8 cellular contexts compared by ENCODE assay signal in genomic region chr10:72353028-72353962, GRCh38. TPM values are rescaled to one million over a fixed set of nuclear protein-coding genes. Genes with fewer than 3 reads are reported as not detected.
DNase-seq lines count a peak whose midpoint lies in the region; ATAC-seq and TF ChIP-seq lines count a peak whose summit lies in the region.

No MANE protein-coding gene starts in this region.

- H3K9ac ChIP-seq in iPS-18a (ENCODE audit: low read length): peak overlapping the region; percentile 99

- peaks cover 8% of the 10 kb centered on the region for H3K36me3 ChIP-seq in iPS-18a (ENCODE audit: control insufficient read depth, low read depth, low read length)

- no peaks in the 10 kb centered on the region; the same call in none of the 2 replicates for H3K27me3 Mint-ChIP-seq in HFFc6 (ENCODE audit: insufficient read depth)
- H3K27me3 Mint-ChIP-seq in activated naive CD8-positive, alpha-beta T cell treated with anti-CD3 and anti-CD28 coated beads for 36 hours: no peaks in the 10 kb centered on the region

- H3K27ac ChIP-seq in iPS-18a (ENCODE audit: low read length): no peak overlapping the region

- H3K4me1 ChIP-seq in iPS-18a (ENCODE audit: control insufficient read depth, low read depth, low read length): peaks cover 10% of the 10 kb centered on the region

- peaks cover 36% of the 10 kb centered on the region for H3K4me1 Mint-ChIP-seq in HFFc6 (ENCODE audit: low read depth)
- H3K4me1 Mint-ChIP-seq in activated naive CD8-positive, alpha-beta T cell treated with anti-CD3 and anti-CD28 coated beads for 36 hours: peaks cover 24% of the 10 kb centered on the region
- H3K4me1 Mint-ChIP-seq in stimulated activated effector memory CD8-positive, alpha-beta T cell treated with anti-CD3 and anti-CD28 coated beads, Interleukin-12 subunit alpha, Interleukin-12 subunit beta, amount 100 ng/mL, for 72 hours: peaks cover 57% of the 10 kb centered on the region

- peak overlapping the region; percentile 98 for H3K4me3 Mint-ChIP-seq in HFFc6
- peak overlapping the region; percentile 98 for H3K4me3 Mint-ChIP-seq in activated naive CD8-positive, alpha-beta T cell treated with anti-CD3 and anti-CD28 coated beads for 36 hours
- peak overlapping the region; percentile 91 for H3K4me3 Mint-ChIP-seq in stimulated activated effector memory CD8-positive, alpha-beta T cell treated with anti-CD3 and anti-CD28 coated beads, Interleukin-12 subunit alpha, Interleukin-12 subunit beta, amount 100 ng/mL, for 72 hours

- H3K36me3 Mint-ChIP-seq in HFFc6 (ENCODE audit: low read depth): peaks cover 22% of the 10 kb centered on the region
- peaks cover 14% of the 10 kb centered on the region for H3K36me3 Mint-ChIP-seq in activated naive CD8-positive, alpha-beta T cell treated with anti-CD3 and anti-CD28 coated beads for 36 hours
- H3K36me3 Mint-ChIP-seq in stimulated activated effector memory CD8-positive, alpha-beta T cell treated with anti-CD3 and anti-CD28 coated beads, Interleukin-12 subunit alpha, Interleukin-12 subunit beta, amount 100 ng/mL, for 72 hours: peaks cover 41% of the 10 kb centered on the region

- DNase-seq in AG08395 (ENCODE audit: low spot score): peak; percentile 42
- no peak for DNase-seq in HFFc6
- no peak for DNase-seq in activated naive CD8-positive, alpha-beta T cell treated with anti-CD3 and anti-CD28 coated beads for 36 hours
- DNase-seq in stimulated activated effector memory CD8-positive, alpha-beta T cell treated with anti-CD3 and anti-CD28 coated beads, Interleukin-12 subunit alpha, Interleukin-12 subunit beta, amount 100 ng/mL, for 72 hours (ENCODE audit: low spot score in 2 of 2): no peak
- no peak for DNase-seq in globus pallidus (ENCODE audit: low spot score)

- H3K27me3 ChIP-seq in iPS-18a (ENCODE audit: control insufficient read depth, insufficient read depth, low read length): no peaks in the 10 kb centered on the region

- no peak for TF ChIP-seq CTCF in HFFc6 (IDR thresholded peaks at IDR 0.05)

- no peak for ATAC-seq in stimulated activated effector memory CD8-positive, alpha-beta T cell treated with anti-CD3 and anti-CD28 coated beads, Interleukin-12 subunit alpha, Interleukin-12 subunit beta, amount 100 ng/mL, for 72 hours
- ATAC-seq in HG02970 (IDR thresholded peaks at IDR 0.05; ENCODE audit: low FRiP score, unreplicated experiment): no peak
- ATAC-seq in GM18519 (IDR thresholded peaks at IDR 0.05; ENCODE audit: low FRiP score, unreplicated experiment): no peak

- H3K9me3 Mint-ChIP-seq in HFFc6: no peaks in the 10 kb centered on the region
- peaks cover 2% of the 10 kb centered on the region for H3K9me3 Mint-ChIP-seq in activated naive CD8-positive, alpha-beta T cell treated with anti-CD3 and anti-CD28 coated beads for 36 hours
- no peaks in the 10 kb centered on the region for H3K9me3 Mint-ChIP-seq in stimulated activated effector memory CD8-positive, alpha-beta T cell treated with anti-CD3 and anti-CD28 coated beads, Interleukin-12 subunit alpha, Interleukin-12 subunit beta, amount 100 ng/mL, for 72 hours

- no peaks in the 10 kb centered on the region for H3K9me3 ChIP-seq in iPS-18a (ENCODE audit: control insufficient read depth, low read depth, low read length)

- peak overlapping the region; percentile 98 for H3K27ac Mint-ChIP-seq in HFFc6
- peak overlapping the region; percentile 99 for H3K27ac Mint-ChIP-seq in activated naive CD8-positive, alpha-beta T cell treated with anti-CD3 and anti-CD28 coated beads for 36 hours
- H3K27ac Mint-ChIP-seq in stimulated activated effector memory CD8-positive, alpha-beta T cell treated with anti-CD3 and anti-CD28 coated beads, Interleukin-12 subunit alpha, Interleukin-12 subunit beta, amount 100 ng/mL, for 72 hours: peak overlapping the region; percentile 95

- H3K4me3 ChIP-seq in iPS-18a (ENCODE audit: low read length): peak overlapping the region; percentile 100

RNA-seq across cellular contexts. Expression of gene DNAJB12, which starts 1.4 kb away (rescaled TPM):
- total RNA-seq in HFFc6 (2021; fragmentation: NEBNext Ultra II Directional; extraction: Animal tissue kit (Norgen Biotek cat#: 25700)): 10 to 100 TPM; 36.3 to 42.5 (median 39.0) TPM
- total RNA-seq in activated naive CD8-positive, alpha-beta T cell treated with anti-CD3 and anti-CD28 coated beads for 36 hours: 10 to 100 TPM; 25.2 to 25.6 TPM
